ENCODE assay signal across 1 cellular context in genomic region chr2:206718296-206718695, GRCh38.
TF ChIP-seq lines count a peak whose summit lies in the region.

TSS of gene DYTN (minus strand) at chr2:206718396. CDS start at chr2:206718279, 117 bp downstream.

TF ChIP-seq in H1, 55 proteins besides CTCF, POLR2A, EP300 and RAD21 (continued from another document):
- no peak for TF ChIP-seq CHD7 (IDR thresholded peaks at IDR 0.05; ENCODE audit: insufficient replicate concordance, low read length)
- TF ChIP-seq HDAC6 (IDR thresholded peaks at IDR 0.05; ENCODE audit: low read depth, low read length): no peak
